Comparison of ENCODE assay signal across 11 cellular contexts in the genomic region with DNA sequence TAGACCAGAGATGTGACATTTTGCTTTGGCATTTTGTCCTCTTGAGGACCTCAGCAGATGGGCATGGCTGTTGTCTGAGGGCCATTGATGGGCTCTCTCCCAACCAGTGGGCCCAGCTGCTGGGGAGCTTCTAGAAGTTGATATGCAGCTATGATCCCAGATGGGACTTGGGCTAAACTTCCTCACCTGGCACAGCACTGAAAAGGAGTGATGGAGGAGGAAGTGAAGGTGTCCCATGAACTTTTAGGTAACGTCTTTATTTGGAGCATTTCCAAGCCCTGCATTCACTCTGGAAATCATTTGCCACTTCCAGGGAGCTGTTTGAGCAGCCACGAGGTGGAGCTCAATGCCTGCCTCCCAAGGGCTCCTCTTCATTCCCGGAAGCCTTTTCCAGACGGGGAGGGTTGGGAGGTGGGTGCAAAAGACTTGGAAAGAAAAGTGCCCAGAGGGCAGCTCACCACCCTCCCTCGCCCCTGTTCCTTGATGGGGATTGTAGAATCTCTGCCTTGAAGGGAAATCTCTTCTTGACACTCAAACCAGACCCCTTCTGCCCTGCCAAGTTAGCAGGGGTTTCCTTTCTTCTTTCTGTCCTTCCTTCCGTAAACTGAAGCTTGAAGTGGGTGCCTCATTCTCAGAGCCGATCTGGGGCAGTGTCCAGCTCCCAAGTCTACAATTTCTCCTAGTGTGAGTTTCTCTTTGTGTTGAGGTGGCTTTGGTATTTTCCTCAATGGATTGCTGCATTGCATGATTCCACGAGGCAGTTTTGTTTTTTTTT. TPM values are rescaled to one million over a fixed set of nuclear protein-coding genes. Genes with fewer than 3 reads are reported as not detected.
DNase-seq lines count a peak whose midpoint lies in the region; ATAC-seq, FAIRE-seq and TF ChIP-seq lines count a peak whose summit lies in the region.
"Had no signal": no experiment of that assay in that cellular context is flagged by ENCODE, and none has a peak within 500 bp of the region (broad histone marks: within the 10 kb centered on the region; RNA-seq: fewer than 3 reads in every experiment).

No MANE protein-coding gene starts in this region.

- H3K36me3 ChIP-seq in kidney (ENCODE audit: control insufficient read depth in 1 of 2, insufficient read depth in 2 of 2, low read length in 2 of 2): no peaks in the 10 kb centered on the region

- peak overlapping the region; percentile 52 to 57 for H3K4me3 ChIP-seq in kidney (ENCODE audit: low read length in 2 of 2)
- H3K4me3 ChIP-seq: GM12878 had no signal

- H3K9me3 Mint-ChIP-seq in HFFc6: no peaks in the 10 kb centered on the region
- H3K9me3 Mint-ChIP-seq: activated naive CD8-positive, alpha-beta T cell treated with anti-CD3 and anti-CD28 coated beads, Interleukin-2, amount 10 ng/mL, durations not matched to agents 7 days and 5 days; natural killer cell treated with Interleukin-12 subunit alpha and Interleukin-12 subunit beta and Interleukin-15 and Interleukin-18, amount 100 ng/mL, for 72 hours had no signal

- intact Hi-C loops in kidney (cut with DNase I): loop anchor here (10.0 kb wide), 2 partner anchors 89 to 271 kb away; no protein-coding TSS in a partner anchor

- TF ChIP-seq CTCF in AG09319 (IDR thresholded peaks at IDR 0.05; ENCODE audit: low read depth, low read length) (peak; percentile 43), HFFc6 (IDR thresholded peaks at IDR 0.05) (peak; percentile 64), kidney (IDR thresholded peaks at IDR 0.05; ENCODE audit: borderline replicate concordance, extremely low read depth, insufficient read depth) (peak; percentile 32)

- no peak overlapping the region for H3K27ac Mint-ChIP-seq in HFFc6
- H3K27ac Mint-ChIP-seq: activated naive CD8-positive, alpha-beta T cell treated with anti-CD3 and anti-CD28 coated beads, Interleukin-2, amount 10 ng/mL, durations not matched to agents 7 days and 5 days; natural killer cell treated with Interleukin-12 subunit alpha and Interleukin-12 subunit beta and Interleukin-15 and Interleukin-18, amount 100 ng/mL, for 72 hours had no signal

- no peak for FAIRE-seq in kidney (lab: Jason Lieb, UNC)
- FAIRE-seq in GM12892 (lab: Jason Lieb, UNC): no peak
- FAIRE-seq: GM12878 had no signal

- ATAC-seq in GM18873 (IDR thresholded peaks at IDR 0.05; ENCODE audit: low FRiP score, unreplicated experiment): no peak
- ATAC-seq: GM12878; natural killer cell treated with Interleukin-12 subunit alpha and Interleukin-12 subunit beta and Interleukin-15 and Interleukin-18, amount 100 ng/mL, for 72 hours had no signal

- H3K4me3 Mint-ChIP-seq in HFFc6: peak overlapping the region; percentile 66
- H3K4me3 Mint-ChIP-seq: activated naive CD8-positive, alpha-beta T cell treated with anti-CD3 and anti-CD28 coated beads, Interleukin-2, amount 10 ng/mL, durations not matched to agents 7 days and 5 days; natural killer cell treated with Interleukin-12 subunit alpha and Interleukin-12 subunit beta and Interleukin-15 and Interleukin-18, amount 100 ng/mL, for 72 hours had no signal

- H3K27me3 Mint-ChIP-seq in HFFc6 (ENCODE audit: insufficient read depth): peaks cover 33% of the 10 kb centered on the region

- H3K9ac ChIP-seq in kidney (ENCODE audit: low read length in 2 of 2): peak overlapping the region in 1 of 2 donors; percentile 40

- no peak overlapping the region for H3K27ac ChIP-seq in kidney (ENCODE audit: low read depth in 2 of 2, low read length in 2 of 2)

- H3K36me3 Mint-ChIP-seq in HFFc6 (ENCODE audit: low read depth): no peaks in the 10 kb centered on the region
- H3K36me3 Mint-ChIP-seq: activated naive CD8-positive, alpha-beta T cell treated with anti-CD3 and anti-CD28 coated beads, Interleukin-2, amount 10 ng/mL, durations not matched to agents 7 days and 5 days; natural killer cell treated with Interleukin-12 subunit alpha and Interleukin-12 subunit beta and Interleukin-15 and Interleukin-18, amount 100 ng/mL, for 72 hours had no signal

- no peak for TF ChIP-seq POLR2A in GM12892 (IDR thresholded peaks at IDR 0.05; ENCODE audit: low read depth, low read length)

- H3K4me1 Mint-ChIP-seq in HFFc6 (ENCODE audit: low read depth): 0 out of 2 replicates have a peak, but pooled peaks cover 5% of the 10 kb centered on the region
- H3K4me1 Mint-ChIP-seq: activated naive CD8-positive, alpha-beta T cell treated with anti-CD3 and anti-CD28 coated beads, Interleukin-2, amount 10 ng/mL, durations not matched to agents 7 days and 5 days had no signal

- no peak for DNase-seq in AG09319 (ENCODE audit: extremely low read depth, low read depth)
- DNase-seq in HFFc6: peak; percentile 28
- DNase-seq in SK-N-DZ (ENCODE audit: low spot score): peak; percentile 30
- DNase-seq in kidney: no peak
- no peak for DNase-seq in GM12892 (ENCODE audit: insufficient read length)
- DNase-seq in activated CD4-positive, alpha-beta T cell treated with anti-CD3 and anti-CD28 coated beads for 48 hours: no peak
- no peak for DNase-seq in stimulated activated CD4-positive, alpha-beta T cell treated with anti-CD3 and anti-CD28 coated beads, Interleukin-15, amount 100 ng/mL, for 24 hours
- DNase-seq: activated naive CD8-positive, alpha-beta T cell treated with anti-CD3 and anti-CD28 coated beads, Interleukin-2, amount 10 ng/mL, durations not matched to agents 7 days and 5 days had no signal

- H3K4me1 ChIP-seq in kidney (ENCODE audit: control insufficient read depth in 1 of 2, insufficient read depth in 1 of 2, low read depth in 1 of 2, low read length in 2 of 2): no peaks in the 10 kb centered on the region

- no peaks in the 10 kb centered on the region for H3K9me3 ChIP-seq in kidney (ENCODE audit: control insufficient read depth in 1 of 2, low read length in 2 of 2)

RNA-seq across cellular contexts. Expression of gene NEUROG1, which starts 18.1 kb away (rescaled TPM):
- not detected for total RNA-seq in HFFc6 (2021; fragmentation: NEBNext Ultra II Directional; extraction: Animal tissue kit (Norgen Biotek cat#: 25700))
- 0.66 and 0.77 TPM in 2 replicates for polyA plus RNA-seq in SK-N-DZ (2014; cell fraction: cytosol; rRNA removed)
- 0.53 and 0.64 TPM in 2 replicates for polyA plus RNA-seq in SK-N-DZ (2014; cell fraction: nucleus; rRNA removed)
- total RNA-seq in kidney: not detected
- polyA plus RNA-seq in kidney (ENCODE audit: insufficient read depth, low read depth, low replicate concordance): not detected
- polyA plus RNA-seq in GM12892 (2012; ENCODE audit: missing spikeins): not detected
- total RNA-seq: activated naive CD8-positive, alpha-beta T cell treated with anti-CD3 and anti-CD28 coated beads, Interleukin-2, amount 10 ng/mL, durations not matched to agents 7 days and 5 days; GM12878; natural killer cell treated with Interleukin-12 subunit alpha and Interleukin-12 subunit beta and Interleukin-15 and Interleukin-18, amount 100 ng/mL, for 72 hours had no signal
- polyA plus RNA-seq: GM12878 had no signal

RNA-seq across cellular contexts. Expression of gene CXCL14, which starts 24.9 kb away (rescaled TPM):
- total RNA-seq in HFFc6 (2021; fragmentation: NEBNext Ultra II Directional; extraction: Animal tissue kit (Norgen Biotek cat#: 25700)): under 1 TPM in 1 of 6 experiments, not detected in 5; 0.17 TPM
- polyA plus RNA-seq in SK-N-DZ (2014; cell fraction: cytosol; rRNA removed): not detected in 2 replicates
- not detected in 2 replicates for polyA plus RNA-seq in SK-N-DZ (2014; cell fraction: nucleus; rRNA removed)
- 104 TPM for total RNA-seq in kidney
- 414 TPM for polyA plus RNA-seq in kidney (ENCODE audit: insufficient read depth, low read depth, low replicate concordance)
- not detected for polyA plus RNA-seq in GM12892 (2012; ENCODE audit: missing spikeins)
- total RNA-seq: activated naive CD8-positive, alpha-beta T cell treated with anti-CD3 and anti-CD28 coated beads, Interleukin-2, amount 10 ng/mL, durations not matched to agents 7 days and 5 days; GM12878; natural killer cell treated with Interleukin-12 subunit alpha and Interleukin-12 subunit beta and Interleukin-15 and Interleukin-18, amount 100 ng/mL, for 72 hours had no signal

Comparison
In these comparisons a context has a peak if more than half of its experiments do, and no peak if none do; other contexts are left out.
1. DNase-seq: peak in HFFc6 (single experiment) and SK-N-DZ (single experiment); none in AG09319 (single experiment), kidney (single experiment), GM12892 (single experiment), activated CD4-positive, alpha-beta T cell treated with anti-CD3 and anti-CD28 coated beads for 48 hours (single experiment) and stimulated activated CD4-positive, alpha-beta T cell treated with anti-CD3 and anti-CD28 coated beads, Interleukin-15, amount 100 ng/mL, for 24 hours (single experiment).
2. RNA of gene CXCL14, which starts 24.9 kb away (total RNA-seq): 104 TPM in kidney (single experiment); 0.17 TPM in HFFc6; every median in the first group is over 10 times any median in the second.
3. Peak in every context shown above with its lines, with median percentiles within 50 percentile points of each other: CTCF ChIP-seq.